Comparison of ENCODE assay signal across 8 cellular contexts in the genomic region with DNA sequence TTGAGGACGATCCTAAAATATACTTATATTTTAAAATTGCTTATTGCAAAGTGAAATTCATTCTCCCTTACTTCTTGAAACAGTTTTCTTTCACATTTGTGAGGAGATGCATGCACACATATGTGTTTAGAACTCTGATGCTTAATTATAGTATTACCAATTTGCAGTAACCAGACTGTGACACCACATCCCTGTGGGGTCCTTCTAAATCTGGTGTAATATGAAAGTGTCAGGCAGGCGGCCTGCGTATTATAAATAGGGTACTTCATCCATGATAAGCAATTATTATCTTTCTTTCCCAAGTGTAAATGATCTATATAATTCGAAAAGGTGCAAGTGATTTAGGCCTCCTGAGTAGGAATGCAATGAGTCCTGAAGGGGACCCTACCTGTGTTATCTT. TPM values are rescaled to one million over a fixed set of nuclear protein-coding genes. Genes with fewer than 3 reads are reported as not detected.
DNase-seq lines count a peak whose midpoint lies in the region; ATAC-seq and TF ChIP-seq lines count a peak whose summit lies in the region.

No MANE protein-coding gene starts in this region.

- POLR2A ChIA-PET in T-cell (lab: Charles Lee): interaction anchor here in 1 of 2 donors (0.6 kb wide), 1 partner anchor 25 kb away, joined by 4 read pairs; no protein-coding TSS in a partner anchor

- H3K9me3 ChIP-seq in smooth muscle cell (replicated peaks; ENCODE audit: low read depth): no peaks in the 10 kb centered on the region

- DNase-seq in HL-60 (ENCODE audit: low read depth in 1 of 2, low spot score in 1 of 2) (no peak), T-cell (no peak), foreskin fibroblast (no peak), smooth muscle cell (lab: John Stamatoyannopoulos, UW; ENCODE audit: unreplicated experiment) (no peak), NCI-H446 (lab: John Stamatoyannopoulos, UW) (no peak), AML-193 (lab: John Stamatoyannopoulos, UW) (no peak)

- H3K27ac ChIP-seq in HL-60 (replicated peaks) (peak overlapping the region; percentile 89), smooth muscle cell (ENCODE audit: low read depth) (peak overlapping the region; percentile 95)

- H3K36me3 Mint-ChIP-seq in T-cell: peaks cover 5% of the 10 kb centered on the region

- H3K9me3 Mint-ChIP-seq in T-cell: no peaks in the 10 kb centered on the region

- peak overlapping the region; percentile 89 to 91 (median 91) for H3K4me3 Mint-ChIP-seq in T-cell

- ATAC-seq in T-cell (replicated peaks in 1 of 4) (no peak), HG03097 (IDR thresholded peaks at IDR 0.05; ENCODE audit: low FRiP score, unreplicated experiment) (no peak), GM21515 (IDR thresholded peaks at IDR 0.05; ENCODE audit: unreplicated experiment) (no peak)

- H3K4me3 ChIP-seq in HL-60 (replicated peaks; ENCODE audit: insufficient read depth, low read length): peak overlapping the region; percentile 79
- peak overlapping the region; percentile 59 to 92 for H3K4me3 ChIP-seq in foreskin fibroblast (ENCODE audit: low read depth in 1 of 2, low read length in 2 of 2)
- peak overlapping the region; percentile 90 for H3K4me3 ChIP-seq in smooth muscle cell

- H3F3A ChIP-seq in smooth muscle cell (ENCODE audit: low read depth): no peaks in the 10 kb centered on the region

- H3K9ac ChIP-seq in smooth muscle cell (ENCODE audit: low read depth): peak overlapping the region; percentile 89

- H3K27me3 ChIP-seq in HL-60 (ENCODE audit: insufficient read depth, poor library complexity, severe bottlenecking): no peaks in the 10 kb centered on the region
- H3K27me3 ChIP-seq in smooth muscle cell (ENCODE audit: low read depth): no peaks in the 10 kb centered on the region

- no peaks in the 10 kb centered on the region for H3K27me3 Mint-ChIP-seq in T-cell

- H3K79me2 ChIP-seq in smooth muscle cell (ENCODE audit: low read depth): peaks cover 19% of the 10 kb centered on the region

- WGBS in smooth muscle cell (ENCODE audit: low lambda C conversion rate): 81% methylated on average over 4 of the region's 4 CpGs

- TF ChIP-seq CTCF in HL-60 (IDR thresholded peaks at IDR 0.05; ENCODE audit: insufficient read depth, low read length) (no peak), foreskin fibroblast (IDR thresholded peaks at IDR 0.05; ENCODE audit: low read depth, low read length) (no peak), smooth muscle cell (IDR thresholded peaks at IDR 0.05; ENCODE audit: borderline replicate concordance, insufficient read depth, poor library complexity, severe bottlenecking) (no peak)

- H3K4me2 ChIP-seq in smooth muscle cell: peak overlapping the region; percentile 91

- H2AFZ ChIP-seq in smooth muscle cell (ENCODE audit: low read depth): peak overlapping the region; percentile 100

- H3K4me1 ChIP-seq in smooth muscle cell (ENCODE audit: low read depth): peaks cover 15% of the 10 kb centered on the region

- H4K20me1 ChIP-seq in smooth muscle cell (ENCODE audit: low read depth): no peaks in the 10 kb centered on the region

- CTCF ChIA-PET in T-cell (lab: Charles Lee): interaction anchor here in 1 of 2 donors (2.1 kb wide), 1 partner anchor 13 kb away, joined by 6 read pairs; no protein-coding TSS in a partner anchor

- H3K27ac Mint-ChIP-seq in T-cell: peak overlapping the region; percentile 95 to 97

- H3K36me3 ChIP-seq in smooth muscle cell (ENCODE audit: low read depth): no peaks in the 10 kb centered on the region

- peaks cover 24 to 37% (median 32%) of the 10 kb centered on the region in 3 donors for H3K4me1 Mint-ChIP-seq in T-cell

RNA-seq across cellular contexts. Expression of a gene that starts 0.8 kb away (rescaled TPM):
- total RNA-seq in T-cell (1 to 10 TPM; 6.5 to 8.1 (median 7.4) TPM), smooth muscle cell (5.4 and 10.5 TPM in 2 replicates)
- polyA plus RNA-seq in smooth muscle cell: 3.5 and 5.0 TPM in 2 replicates

RNA-seq across cellular contexts. Expression of a gene that starts 1.1 kb away (rescaled TPM):
- total RNA-seq in T-cell (10 to 100 TPM; 16.6 to 27.3 (median 22.5) TPM), smooth muscle cell (35.5 and 41.1 TPM in 2 replicates)
- 23.4 and 27.7 TPM in 2 replicates for polyA plus RNA-seq in smooth muscle cell
